Comparison of ENCODE assay signal across 9 cellular contexts in genomic region chr14:51990488-51990887, GRCh38. TPM values are rescaled to one million over a fixed set of nuclear protein-coding genes. Genes with fewer than 3 reads are reported as not detected.
DNase-seq lines count a peak whose midpoint lies in the region; ATAC-seq, FAIRE-seq and TF ChIP-seq lines count a peak whose summit lies in the region.
"Had no signal": no experiment of that assay in that cellular context is flagged by ENCODE, and none has a peak within 500 bp of the region (broad histone marks: within the 10 kb centered on the region; RNA-seq: fewer than 3 reads in every experiment).

No MANE protein-coding gene starts in this region.

- TF ChIP-seq POLR2A in heart left ventricle (IDR thresholded peaks at IDR 0.05), result no peak
- TF ChIP-seq POLR2A in K562 (conservative IDR thresholded peaks at IDR 0.05), result no peak

- no peak for FAIRE-seq in K562 (lab: Jason Lieb, UNC)
- FAIRE-seq in urothelium cell line (lab: Jason Lieb, UNC), result peak; percentile 66
- FAIRE-seq in frontal cortex (lab: Jason Lieb, UNC), result no peak

- no peak for ATAC-seq in heart left ventricle
- ATAC-seq in K562, result no peak

- H3K4me3 ChIP-seq in heart left ventricle, result peak overlapping the region in 11 of 12 donors; percentile 76 to 98 (median 88)
- peak overlapping the region; percentile 95 for H3K4me3 ChIP-seq in K562
- H3K4me3 ChIP-seq in mesodermal cell (ENCODE audit: extremely low read depth, insufficient read depth, low read length, poor library complexity, severe bottlenecking), result peak overlapping the region; percentile 98

- no peaks in the 10 kb centered on the region for H3K27me3 ChIP-seq in heart left ventricle
- H3K27me3 ChIP-seq in K562 (ENCODE audit: control insufficient read depth in 2 of 2, insufficient read depth in 2 of 2, low read length in 2 of 2), result no peaks in the 10 kb centered on the region

- no peak for TF ChIP-seq CTCF in heart left ventricle (IDR thresholded peaks at IDR 0.05)
- TF ChIP-seq CTCF in K562 (IDR thresholded peaks at IDR 0.05 in 2 of 3, conservative IDR thresholded peaks at IDR 0.05 in 1 of 3; ENCODE audit: insufficient read depth in 2 of 3, low read depth in 1 of 3, low read length in 3 of 3), result no peak

- H3K27ac ChIP-seq in heart left ventricle (peak overlapping the region in 3 of 12 donors; percentile 89 to 93 (median 90)), K562 (ENCODE audit: extremely low read depth, low read depth, low read length) (no peak overlapping the region), mesodermal cell (ENCODE audit: low read depth, low read length, severe bottlenecking) (no peak overlapping the region)

- TSS peak; percentile 36 for BruUV-seq in K562 (replicated peaks; lab: Mats Ljungman, UMichigan)

- no peaks in the 10 kb centered on the region; the same call in 1 of the 2 replicates for H4K20me1 ChIP-seq in K562 (replicated peaks; ENCODE audit: control insufficient read depth, insufficient read depth, low read length)

- no peak for TF ChIP-seq RAD21 in K562 (CRISPR knock-in tag; conservative IDR thresholded peaks at IDR 0.05 in 1 of 2, IDR thresholded peaks at IDR 0.05 in 1 of 2)

- H3K36me3 ChIP-seq in heart left ventricle (peaks cover 0 to 46% (median 43%) of the 10 kb centered on the region in 9 donors), K562 (ENCODE audit: control insufficient read depth, insufficient read depth, low read length) (peaks cover 40% of the 10 kb centered on the region; the same call in 2 of the 3 replicates), mesodermal cell (ENCODE audit: control insufficient read depth, insufficient read depth, low read length) (peaks cover 21% of the 10 kb centered on the region)

- in situ Hi-C loops in K562 (cut with MboI), result no loop called here

- H2AFZ ChIP-seq in K562 (ENCODE audit: low read depth, low read length), result no peak overlapping the region

- POLR2A ChIA-PET in K562 (lab: Yijun Ruan, JAX), result no interaction called here

- intact Hi-C loops in heart left ventricle (cut with DNase I), result loop anchor here in 2 of 10 donors (5.0 to 10.0 kb wide), 2 partner anchors 142 to 274 kb away; partner anchors contain the start of gene PTGDR (in 1 of the 2)
- intact Hi-C loops in cardiac septum (cut with DNase I), result no loop called here
- intact Hi-C loops in K562 (cut with micrococcal nuclease), result loop anchor here (10.0 kb wide), 1 partner anchor 284 kb away; no protein-coding TSS in a partner anchor

- peak overlapping the region; percentile 97 for H3K4me2 ChIP-seq in K562 (ENCODE audit: insufficient read depth, low read length)

- DNase-seq in heart left ventricle, result no peak
- DNase-seq in cardiac septum (ENCODE audit: low spot score), result no peak
- no peak for DNase-seq in K562 (ENCODE audit: extremely low read depth in 1 of 4, low spot score in 3 of 4)
- no peak for DNase-seq in urothelium cell line (ENCODE audit: low spot score)
- no peak for DNase-seq in inferior parietal cortex (ENCODE audit: extremely low spot score)
- DNase-seq in frontal cortex (ENCODE audit: low spot score in 2 of 2), result no peak
- DNase-seq in stimulated activated CD4-positive, alpha-beta T cell treated with anti-CD3 and anti-CD28 coated beads, Interleukin-15, amount 100 ng/mL, for 24 hours, result no peak
- DNase-seq: DMS 273 treated with DMSO at 0.1 percent for 48 hours had no signal

- H3K9me3 ChIP-seq in heart left ventricle (no peaks in the 10 kb centered on the region), K562 (replicated peaks; ENCODE audit: control insufficient read depth, insufficient read depth, low read depth, low read length) (no peaks in the 10 kb centered on the region), mesodermal cell (ENCODE audit: control insufficient read depth, low read length) (no peaks in the 10 kb centered on the region)

- no peaks in the 10 kb centered on the region for H3K9me1 ChIP-seq in K562 (ENCODE audit: control insufficient read depth, insufficient read depth, low read length)

- H3K9ac ChIP-seq in K562 (ENCODE audit: insufficient read depth in 1 of 2, low read depth in 2 of 2, low read length in 2 of 2), result peak overlapping the region in 1 of 2 experiments; percentile 87; a peak in 2 of 4 replicates

- no peak for TF ChIP-seq EP300 in K562 (IDR thresholded peaks at IDR 0.05; ENCODE audit: low read length)

- peaks cover 0 to 54% (median 31%) of the 10 kb centered on the region in 12 donors for H3K4me1 ChIP-seq in heart left ventricle
- H3K4me1 ChIP-seq in K562 (replicated peaks in 1 of 2; ENCODE audit: control insufficient read depth in 2 of 2, insufficient read depth in 2 of 2, low read length in 2 of 2), result no peaks in the 10 kb centered on the region; a peak in 1 of 5 replicates
- peaks cover 4% of the 10 kb centered on the region for H3K4me1 ChIP-seq in mesodermal cell (ENCODE audit: control insufficient read depth, insufficient read depth, low read length, poor library complexity, severe bottlenecking)

- peaks cover 33% of the 10 kb centered on the region for H3K79me2 ChIP-seq in K562 (ENCODE audit: control insufficient read depth, insufficient read depth, low read length)

- CTCF ChIA-PET in K562 (lab: Yijun Ruan, JAX; ENCODE audit: low intra/inter-chr PET ratio), result no interaction called here

- WGBS in heart left ventricle, 4 donors, result 74 to 75% (median 75%) methylated on average over 3 of the region's 3 CpGs
- 32% methylated on average over 3 of the region's 3 CpGs for WGBS in K562 (ENCODE audit: insufficient coverage, low coverage, missing lambda C conversion rate)
- WGBS in mesodermal cell (ENCODE audit: insufficient coverage in 2 of 2), 2 experiments, result no CpG with 5 or more reads among the region's 3 CpGs

TF ChIP-seq in K562, 482 proteins besides CTCF, POLR2A, EP300 and RAD21:
- TF ChIP-seq RFX5 (IDR thresholded peaks at IDR 0.05; ENCODE audit: low read depth, low read length) (no peak), ZNF436 (CRISPR knock-in tag; IDR thresholded peaks at IDR 0.05) (no peak), PYGO2 (tag; IDR thresholded peaks at IDR 0.05) (no peak), RBM25 (IDR thresholded peaks at IDR 0.05; ENCODE audit: low read depth, low read length, severe bottlenecking) (peak; percentile 87), PRPF4 (IDR thresholded peaks at IDR 0.05; ENCODE audit: insufficient read depth, low read depth, low read length, poor library complexity, severe bottlenecking) (no peak)

RNA-seq across cellular contexts. Expression of gene RTRAF, which starts 1.1 kb away (rescaled TPM):
- total RNA-seq in heart left ventricle (100 to 1,000 TPM in 7 of 9 donors, 10 to 100 TPM in 2; 72.9 to 260 (median 193) TPM), cardiac septum (159 TPM), K562 (2014; rRNA removed) (127 and 155 TPM in 2 replicates), K562 (2014; rRNA removed; fragmentation: Illumina TruSeq; extraction: Trizol) (172 and 188 TPM in 2 replicates), K562 (2015; rRNA removed; fragmentation: Illumina TruSeq; extraction: Trizol) (185 and 204 TPM in 2 replicates), K562 (2021) (130 and 145 TPM in 2 replicates), frontal cortex (33.0 TPM)
- polyA plus RNA-seq in heart left ventricle (100 to 1,000 TPM; 163 to 272 TPM), K562 (2011; rRNA removed) (172 and 204 TPM in 2 replicates), K562 (2014; fragmentation: Illumina TruSeq; extraction: Trizol) (179 and 233 TPM in 2 replicates), K562 (2014; fragmentation: Nextera tagmentation; extraction: Ambion mirVana) (100 to 1,000 TPM; 140 to 150 TPM), K562 (2014; rRNA removed) (126 and 182 TPM in 2 replicates)
- total RNA-seq in K562 (2011; cell fraction: chromatin; rRNA removed; ENCODE audit: low replicate concordance), result 19.3 and 32.5 TPM in 2 replicates
- 15.8 and 19.7 TPM in 2 replicates for total RNA-seq in K562 (2011; cell fraction: nucleolus; rRNA removed)
- 16.1 and 31.2 TPM in 2 replicates for total RNA-seq in K562 (2011; cell fraction: nucleoplasm; rRNA removed)
- 14.3 and 47.4 TPM in 2 replicates for polyA plus RNA-seq in K562 (2011; cell fraction: cytosol; rRNA removed)
- polyA plus RNA-seq in K562 (2011; cell fraction: nucleus; rRNA removed), result 45.0 and 62.5 TPM in 2 replicates
- polyA plus RNA-seq in K562 (2012), result 158 and 174 TPM in 2 replicates
- 119 and 128 TPM in 2 replicates for polyA minus RNA-seq in K562 (2011; rRNA and poly(A)+ RNA removed)
- polyA minus RNA-seq in K562 (2011; cell fraction: cytosol; rRNA and poly(A)+ RNA removed), result 105 and 114 TPM in 2 replicates
- 20.6 and 34.2 TPM in 2 replicates for polyA minus RNA-seq in K562 (2011; cell fraction: nucleus; rRNA and poly(A)+ RNA removed)
- polyA plus RNA-seq in mesodermal cell (2013, experiment 1 of 2), result 343 TPM
- polyA plus RNA-seq in mesodermal cell (2013, experiment 2 of 2), result 370 TPM
